Comparison of ENCODE assay signal across 32 cellular contexts in the genomic region with DNA sequence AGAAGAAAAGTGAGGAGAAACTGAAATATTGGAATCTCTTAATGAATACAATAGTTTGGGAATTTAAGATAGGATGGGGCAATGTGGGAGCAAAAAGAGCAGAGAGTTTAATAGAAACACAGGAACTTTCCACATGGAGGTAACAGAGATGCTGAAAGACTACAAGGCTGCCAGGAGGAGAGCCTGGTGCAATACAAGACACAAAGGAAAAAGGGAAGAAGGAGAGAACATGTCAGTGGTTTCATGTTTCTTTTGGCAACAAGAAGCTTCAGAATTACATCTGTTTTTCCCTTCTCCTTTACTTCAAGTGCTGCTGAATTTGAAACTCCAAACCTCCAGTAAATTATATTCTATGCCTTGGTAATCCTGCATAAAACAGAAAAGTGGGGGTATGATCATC.
DNase-seq lines count a peak whose midpoint lies in the region; ATAC-seq, FAIRE-seq and TF ChIP-seq lines count a peak whose summit lies in the region.
"Had no signal": no experiment of that assay in that cellular context is flagged by ENCODE, and none has a peak within 500 bp of the region (broad histone marks: within the 10 kb centered on the region; RNA-seq: fewer than 3 reads in every experiment).

No MANE protein-coding gene starts in this region.

- H3K4me2 ChIP-seq in astrocyte (ENCODE audit: low read length): no peak overlapping the region
- H3K4me2 ChIP-seq: KMS-11 had no signal

- H3K27ac Mint-ChIP-seq in astrocyte (ENCODE audit: unreplicated experiment) (no peak overlapping the region), osteocyte (ENCODE audit: unreplicated experiment) (no peak overlapping the region)
- H3K27ac Mint-ChIP-seq: activated CD4-positive, alpha-beta memory T cell treated with anti-CD3 and anti-CD28 coated beads for 36 hours; activated naive CD4-positive, alpha-beta T cell treated with anti-CD3 and anti-CD28 coated beads, Interleukin-2, amount 50 U/mL, for 24 hours had no signal

- no peaks in the 10 kb centered on the region for H3K27me3 ChIP-seq in astrocyte (ENCODE audit: insufficient read depth, low read length)
- H3K27me3 ChIP-seq: Peyer's patch, spleen, transverse colon had no signal

- H3K79me2 ChIP-seq in astrocyte (ENCODE audit: insufficient read depth, low read length): no peaks in the 10 kb centered on the region

- no peak for FAIRE-seq in astrocyte (lab: Jason Lieb, UNC)
- FAIRE-seq: GM19239, TTC549 had no signal

- H3K27me3 Mint-ChIP-seq in astrocyte (ENCODE audit: low read depth, unreplicated experiment) (no peaks in the 10 kb centered on the region), osteocyte (ENCODE audit: unreplicated experiment) (no peaks in the 10 kb centered on the region)
- H3K27me3 Mint-ChIP-seq: activated CD4-positive, alpha-beta memory T cell treated with anti-CD3 and anti-CD28 coated beads for 36 hours; activated naive CD4-positive, alpha-beta T cell treated with anti-CD3 and anti-CD28 coated beads, Interleukin-2, amount 50 U/mL, for 24 hours had no signal

- no peaks in the 10 kb centered on the region for H3K4me1 ChIP-seq in astrocyte (ENCODE audit: insufficient read depth, low read length)
- H3K4me1 ChIP-seq: Peyer's patch, spleen, transverse colon had no signal

- H3K27ac ChIP-seq in astrocyte (ENCODE audit: low read depth, low read length): no peak overlapping the region
- H3K27ac ChIP-seq: KMS-11, Peyer's patch, spleen, transverse colon had no signal

- DNase-seq in AG09319 (ENCODE audit: extremely low read depth, low read depth) (peak; percentile 1), Kasumi-1 (lab: John Stamatoyannopoulos, UW) (peak; percentile 6 to 22), astrocyte (ENCODE audit: low read depth) (peak; percentile 2), fibroblast of the conjunctiva (ENCODE audit: low read depth) (peak; percentile 18), HuH-7 (ENCODE audit: low spot score) (no peak), osteocyte (ENCODE audit: extremely low spot score, unreplicated experiment) (no peak), omental fat pad (ENCODE audit: low spot score) (no peak)
- DNase-seq: ACHN; activated CD4-positive, alpha-beta memory T cell treated with anti-CD3 and anti-CD28 coated beads for 36 hours; activated CD8-positive, alpha-beta memory T cell treated with anti-CD3 and anti-CD28 coated beads, Interleukin-2, amount 50 U/mL, for 48 hours; anterior cingulate cortex; C1 segment of cervical spinal cord; caudate nucleus; COR-L47; DMS79; GDM1; HCEC 1CT; head of caudate nucleus; NCI-H146; NCI-H510A treated with DMSO at 0.1 percent for 48 hours; Peyer's patch; posterior cingulate gyrus; right cardiac atrium; spleen; transverse colon had no signal

- H3K4me3 ChIP-seq in astrocyte (ENCODE audit: insufficient read depth, low read depth, low read length): no peak overlapping the region
- H3K4me3 ChIP-seq: lung, Peyer's patch, spleen, transverse colon had no signal

- no peak overlapping the region for H3K9ac ChIP-seq in astrocyte (ENCODE audit: low read length)
- H3K9ac ChIP-seq: KMS-11 had no signal

- no peaks in the 10 kb centered on the region for H3K4me1 Mint-ChIP-seq in astrocyte (ENCODE audit: low read depth, unreplicated experiment)
- H3K4me1 Mint-ChIP-seq in osteocyte (ENCODE audit: unreplicated experiment): peaks cover 18% of the 10 kb centered on the region
- H3K4me1 Mint-ChIP-seq: activated naive CD4-positive, alpha-beta T cell treated with anti-CD3 and anti-CD28 coated beads, Interleukin-2, amount 50 U/mL, for 24 hours had no signal

- H4K20me1 ChIP-seq in astrocyte (ENCODE audit: insufficient read depth, low read length): no peaks in the 10 kb centered on the region

- no peaks in the 10 kb centered on the region for H3K36me3 Mint-ChIP-seq in astrocyte (ENCODE audit: low read depth, unreplicated experiment)
- no peaks in the 10 kb centered on the region for H3K36me3 Mint-ChIP-seq in osteocyte (ENCODE audit: unreplicated experiment)
- H3K36me3 Mint-ChIP-seq: activated CD4-positive, alpha-beta memory T cell treated with anti-CD3 and anti-CD28 coated beads for 36 hours; activated naive CD4-positive, alpha-beta T cell treated with anti-CD3 and anti-CD28 coated beads, Interleukin-2, amount 50 U/mL, for 24 hours had no signal

- ATAC-seq in GM19324 (IDR thresholded peaks at IDR 0.05; ENCODE audit: low FRiP score, unreplicated experiment): no peak
- ATAC-seq in omental fat pad (ENCODE audit: low FRiP score): no peak
- ATAC-seq: activated CD4-positive, CD25-positive, alpha-beta regulatory T cell treated with anti-CD3 and anti-CD28 coated beads, Interleukin-2, amount 50 U/mL, for 24 hours; right cardiac atrium had no signal

- no peak overlapping the region for H2AFZ ChIP-seq in astrocyte (ENCODE audit: low read depth, low read length)

- H3K9me3 Mint-ChIP-seq in astrocyte (ENCODE audit: unreplicated experiment) (no peaks in the 10 kb centered on the region), osteocyte (ENCODE audit: unreplicated experiment) (no peaks in the 10 kb centered on the region)
- H3K9me3 Mint-ChIP-seq: activated naive CD4-positive, alpha-beta T cell treated with anti-CD3 and anti-CD28 coated beads, Interleukin-2, amount 50 U/mL, for 24 hours had no signal

- no peaks in the 10 kb centered on the region for H3K9me3 ChIP-seq in astrocyte (ENCODE audit: insufficient read depth, low read depth, low read length)
- H3K9me3 ChIP-seq: Peyer's patch, spleen, transverse colon had no signal

- H3K36me3 ChIP-seq in astrocyte (ENCODE audit: insufficient read depth, low read length): no peaks in the 10 kb centered on the region
- H3K36me3 ChIP-seq: Peyer's patch, spleen, transverse colon had no signal

- H3K4me3 Mint-ChIP-seq in astrocyte (ENCODE audit: unreplicated experiment) (no peak overlapping the region), osteocyte (ENCODE audit: unreplicated experiment) (no peak overlapping the region)
- H3K4me3 Mint-ChIP-seq: activated CD4-positive, alpha-beta memory T cell treated with anti-CD3 and anti-CD28 coated beads for 36 hours; activated naive CD4-positive, alpha-beta T cell treated with anti-CD3 and anti-CD28 coated beads, Interleukin-2, amount 50 U/mL, for 24 hours had no signal

- no peak for TF ChIP-seq CTCF in AG09319 (IDR thresholded peaks at IDR 0.05; ENCODE audit: low read depth, low read length)
- TF ChIP-seq CTCF in astrocyte (IDR thresholded peaks at IDR 0.05; ENCODE audit: insufficient read depth, low read depth, low read length): no peak
- TF ChIP-seq CTCF in osteocyte (IDR thresholded peaks at IDR 0.05): no peak
- no peak for TF ChIP-seq CTCF in omental fat pad (IDR thresholded peaks at IDR 0.05)

Comparison
In these comparisons a context has a peak if more than half of its experiments do, and no peak if none do; other contexts are left out.
1. DNase-seq: peak in AG09319 (single experiment), Kasumi-1 (2 of 2), astrocyte (single experiment) and fibroblast of the conjunctiva (single experiment); none in HuH-7 (single experiment), osteocyte (single experiment) and omental fat pad (single experiment).